Comparison of ENCODE assay signal across 13 cellular contexts in genomic region chr12:32272465-32272864, GRCh38.
DNase-seq lines count a peak whose midpoint lies in the region; ATAC-seq lines count a peak whose summit lies in the region.
"Had no signal": no experiment of that assay in that cellular context is flagged by ENCODE, and none has a peak within 500 bp of the region (broad histone marks: within the 10 kb centered on the region; RNA-seq: fewer than 3 reads in every experiment).

No MANE protein-coding gene starts in this region.

- H3K4me3 Mint-ChIP-seq in activated CD4-positive, alpha-beta T cell treated with anti-CD3 and anti-CD28 coated beads, Interleukin-2, amount 10 ng/mL, durations not matched to agents 7 days and 5 days, result no peak overlapping the region
- no peak overlapping the region for H3K4me3 Mint-ChIP-seq in activated naive CD8-positive, alpha-beta T cell
- peak overlapping the region; percentile 65 to 71 for H3K4me3 Mint-ChIP-seq in stimulated activated naive B cell treated with anti-CD40 and anti-IgM and Interleukin-4, amounts not matched to agents 10 μg/mL and 1 μg/mL and 100 μg/mL, for 72 hours
- H3K4me3 Mint-ChIP-seq: stimulated activated effector memory CD8-positive, alpha-beta T cell treated with anti-CD3 and anti-CD28 coated beads, Interleukin-12 subunit alpha, Interleukin-12 subunit beta, amount 100 ng/mL, for 72 hours had no signal

- POLR2A ChIA-PET in activated CD4-positive, alpha-beta T cell treated with anti-CD3 and anti-CD28 coated beads, Interleukin-2, amount 10 ng/mL, durations not matched to agents 7 days and 5 days (lab: Charles Lee), result no interaction called here

- no peaks in the 10 kb centered on the region for H3K9me3 Mint-ChIP-seq in activated CD4-positive, alpha-beta T cell treated with anti-CD3 and anti-CD28 coated beads, Interleukin-2, amount 10 ng/mL, durations not matched to agents 7 days and 5 days
- no peaks in the 10 kb centered on the region for H3K9me3 Mint-ChIP-seq in activated naive CD8-positive, alpha-beta T cell (ENCODE audit: low read depth)
- no peaks in the 10 kb centered on the region for H3K9me3 Mint-ChIP-seq in stimulated activated naive B cell treated with anti-CD40 and anti-IgM and Interleukin-4, amounts not matched to agents 10 μg/mL and 1 μg/mL and 100 μg/mL, for 72 hours
- H3K9me3 Mint-ChIP-seq: stimulated activated effector memory CD8-positive, alpha-beta T cell treated with anti-CD3 and anti-CD28 coated beads, Interleukin-12 subunit alpha, Interleukin-12 subunit beta, amount 100 ng/mL, for 72 hours had no signal

- CTCF ChIA-PET in activated CD4-positive, alpha-beta T cell treated with anti-CD3 and anti-CD28 coated beads, Interleukin-2, amount 10 ng/mL, durations not matched to agents 7 days and 5 days (lab: Charles Lee), result no interaction called here

- no peak for DNase-seq in activated CD4-positive, alpha-beta T cell treated with anti-CD3 and anti-CD28 coated beads, Interleukin-2, amount 10 ng/mL, durations not matched to agents 7 days and 5 days
- DNase-seq in activated CD4-positive, alpha-beta T cell treated with anti-CD3 and anti-CD28 coated beads, Interleukin-2, amount 50 U/mL, for 48 hours, result no peak
- peak; percentile 4 for DNase-seq in stimulated activated naive B cell treated with anti-CD40 and anti-IgM and Interleukin-4, amounts not matched to agents 10 μg/mL and 1 μg/mL and 100 μg/mL, for 72 hours
- DNase-seq in activated CD4-positive, CD25-positive, alpha-beta regulatory T cell treated with anti-CD3 and anti-CD28 coated beads, Interleukin-2, amount 50 U/mL, for 72 hours, result no peak
- no peak for DNase-seq in activated CD4-positive, CD25-positive, alpha-beta regulatory T cell (lab: John Stamatoyannopoulos, UW)
- no peak for DNase-seq in NCI-H187 treated with DMSO at 0.1 percent for 48 hours (lab: John Stamatoyannopoulos, UW)
- DNase-seq: activated CD4-positive, alpha-beta T cell treated with anti-CD3 and anti-CD28 coated beads for 4 hours; amygdala; NCI-H510A treated with DMSO at 0.1 percent for 48 hours had no signal

- no peaks in the 10 kb centered on the region for H3K27me3 Mint-ChIP-seq in activated CD4-positive, alpha-beta T cell treated with anti-CD3 and anti-CD28 coated beads, Interleukin-2, amount 10 ng/mL, durations not matched to agents 7 days and 5 days
- no peaks in the 10 kb centered on the region for H3K27me3 Mint-ChIP-seq in activated naive CD8-positive, alpha-beta T cell
- H3K27me3 Mint-ChIP-seq in stimulated activated naive B cell treated with anti-CD40 and anti-IgM and Interleukin-4, amounts not matched to agents 10 μg/mL and 1 μg/mL and 100 μg/mL, for 72 hours, result no peaks in the 10 kb centered on the region

- peak; percentile 39 for ATAC-seq in HG02884 (IDR thresholded peaks at IDR 0.05; ENCODE audit: unreplicated experiment)
- peak; percentile 33 to 54 for ATAC-seq in stimulated activated naive B cell treated with anti-CD40 and anti-IgM and Interleukin-4, amounts not matched to agents 10 μg/mL and 1 μg/mL and 100 μg/mL, for 72 hours (replicated peaks)
- ATAC-seq: Right ventricle myocardium inferior had no signal

- peaks cover 19% of the 10 kb centered on the region for H3K4me1 Mint-ChIP-seq in activated CD4-positive, alpha-beta T cell treated with anti-CD3 and anti-CD28 coated beads, Interleukin-2, amount 10 ng/mL, durations not matched to agents 7 days and 5 days
- H3K4me1 Mint-ChIP-seq in activated naive CD8-positive, alpha-beta T cell (ENCODE audit: low read depth), result peaks cover 21% of the 10 kb centered on the region
- peaks cover 28 to 39% of the 10 kb centered on the region in 2 donors for H3K4me1 Mint-ChIP-seq in stimulated activated naive B cell treated with anti-CD40 and anti-IgM and Interleukin-4, amounts not matched to agents 10 μg/mL and 1 μg/mL and 100 μg/mL, for 72 hours

- H3K27ac Mint-ChIP-seq in activated CD4-positive, alpha-beta T cell treated with anti-CD3 and anti-CD28 coated beads, Interleukin-2, amount 10 ng/mL, durations not matched to agents 7 days and 5 days, result peak overlapping the region; percentile 91
- H3K27ac Mint-ChIP-seq in activated naive CD8-positive, alpha-beta T cell, result peak overlapping the region; percentile 95
- H3K27ac Mint-ChIP-seq in stimulated activated naive B cell treated with anti-CD40 and anti-IgM and Interleukin-4, amounts not matched to agents 10 μg/mL and 1 μg/mL and 100 μg/mL, for 72 hours, result peak overlapping the region; percentile 95

- H3K36me3 Mint-ChIP-seq in activated CD4-positive, alpha-beta T cell treated with anti-CD3 and anti-CD28 coated beads, Interleukin-2, amount 10 ng/mL, durations not matched to agents 7 days and 5 days (ENCODE audit: low read depth), result no peaks in the 10 kb centered on the region
- H3K36me3 Mint-ChIP-seq in activated naive CD8-positive, alpha-beta T cell, result no peaks in the 10 kb centered on the region
- peaks cover 4 to 9% of the 10 kb centered on the region in 2 donors for H3K36me3 Mint-ChIP-seq in stimulated activated naive B cell treated with anti-CD40 and anti-IgM and Interleukin-4, amounts not matched to agents 10 μg/mL and 1 μg/mL and 100 μg/mL, for 72 hours
- H3K36me3 Mint-ChIP-seq: stimulated activated effector memory CD8-positive, alpha-beta T cell treated with anti-CD3 and anti-CD28 coated beads, Interleukin-12 subunit alpha, Interleukin-12 subunit beta, amount 100 ng/mL, for 72 hours had no signal

Comparison
In these comparisons a context has a peak if more than half of its experiments do, and no peak if none do; other contexts are left out.
1. H3K4me3 Mint-ChIP-seq: peak in stimulated activated naive B cell treated with anti-CD40 and anti-IgM and Interleukin-4, amounts not matched to agents 10 μg/mL and 1 μg/mL and 100 μg/mL, for 72 hours (2 of 2); none in activated CD4-positive, alpha-beta T cell treated with anti-CD3 and anti-CD28 coated beads, Interleukin-2, amount 10 ng/mL, durations not matched to agents 7 days and 5 days (single experiment) and activated naive CD8-positive, alpha-beta T cell (single experiment).
2. Peak in every context shown above with its lines, with median percentiles within 50 percentile points of each other: H3K27ac Mint-ChIP-seq.